22 cellular contexts compared by ENCODE assay signal in genomic region chr9:6695121-6695814, GRCh38.
"Had no signal": no experiment of that assay in that cellular context is flagged by ENCODE, and none has a peak within 500 bp of the region (broad histone marks: within the 10 kb centered on the region; RNA-seq: fewer than 3 reads in every experiment).

No MANE protein-coding gene starts in this region.

- H3K36me3 ChIP-seq: SJSA1 had no signal

- H3K4me3 ChIP-seq: SJSA1 had no signal

- H3K4me1 ChIP-seq: SJSA1 had no signal

- H3K9me3 ChIP-seq: SJSA1 had no signal

- DNase-seq: activated CD4-positive, alpha-beta memory T cell treated with anti-CD3 and anti-CD28 coated beads, Interleukin-2, amount 10 ng/mL, durations not matched to agents 7 days and 5 days; activated CD4-positive, alpha-beta T cell treated with anti-CD3 and anti-CD28 coated beads for 1 hour; activated CD4-positive, alpha-beta T cell treated with anti-CD3 and anti-CD28 coated beads, Interleukin-2, amount 10 ng/mL, durations not matched to agents 24 days and 14 days; activated gamma-delta T cell; activated naive CD4-positive, alpha-beta T cell treated with anti-CD3 and anti-CD28 coated beads for 36 hours; activated T-cell treated with anti-CD3 and anti-CD28 coated beads for 4 hours; activated T-cell treated with anti-CD3 and anti-CD28 coated beads, Interleukin-2, amount 50 U/mL, for 48 hours; amygdala; NCI-H1092; NCI-H1417; NCI-H1930; NCI-H2171 treated with DMSO at 0.1 percent for 48 hours; NCI-H226; NCI-H510A; NCI-H526 treated with DMSO at 0.1 percent for 48 hours; NK-92 treated with Interleukin-12 subunit alpha and Interleukin-12 subunit beta, amount 100 ng/mL, for 24 hours; PC-3; SHP77; SW 1271 had no signal

- H3K27ac ChIP-seq: SJSA1 had no signal

- H3K27me3 ChIP-seq: SJSA1 had no signal

- ATAC-seq: activated T-helper 17 cell treated with anti-CD3 and anti-CD28 coated beads, Interleukin-2, amount 50 U/mL, for 72 hours; PC-3; SK-N-SH treated with all-trans-retinoic acid at 6 μM for 48 hours had no signal
